In the genomic region with DNA sequence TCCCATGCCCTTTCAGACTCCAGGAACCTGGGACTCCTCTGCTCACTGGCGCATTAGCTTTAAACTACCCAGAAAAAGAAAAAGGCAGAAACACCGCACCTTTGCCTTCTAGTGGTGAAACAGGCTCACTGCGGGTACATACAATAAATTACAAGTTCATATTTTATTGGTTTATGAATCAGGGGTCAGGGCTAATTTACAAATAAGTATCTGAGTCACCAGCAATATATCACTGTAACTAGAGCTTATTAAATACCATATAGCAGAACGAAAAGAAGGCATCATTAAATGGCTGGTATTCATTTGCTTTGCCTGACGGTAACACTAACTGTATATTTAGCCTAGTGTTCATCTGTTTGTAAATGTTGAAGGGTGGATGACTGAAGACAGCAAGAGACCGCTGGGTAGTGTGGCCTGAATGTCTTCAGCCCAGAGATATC, we compare ENCODE assay signal across 8 cellular contexts. TPM values are rescaled to one million over a fixed set of nuclear protein-coding genes. Genes with fewer than 3 reads are reported as not detected.
A peak's percentile ranks its signal among the peaks of the same experiment; 100 is the strongest.
DNase-seq lines count a peak whose midpoint lies in the region; ATAC-seq, FAIRE-seq and TF ChIP-seq lines count a peak whose summit lies in the region.

No MANE protein-coding gene starts in this region.

- TF ChIP-seq CTCF in GM20000 (IDR thresholded peaks at IDR 0.05; ENCODE audit: extremely low read depth, missing control alignments) (peak; percentile 21), keratinocyte (optimal IDR thresholded peaks at IDR 0.05 in 1 of 3, IDR thresholded peaks at IDR 0.05 in 1 of 3, conservative IDR thresholded peaks at IDR 0.05 in 1 of 3; ENCODE audit: extremely low read depth in 1 of 3, insufficient read depth in 2 of 3, low read length in 3 of 3) (peak; percentile 52 to 87 (median 60))

- H2AFZ ChIP-seq in keratinocyte (ENCODE audit: control insufficient read depth, low read length): no peak overlapping the region

- peak overlapping the region; percentile 30 for H3K4me2 ChIP-seq in keratinocyte (ENCODE audit: control insufficient read depth, extremely low read depth, insufficient read depth, low read depth, low read length)

- H3K27ac ChIP-seq in keratinocyte (ENCODE audit: control insufficient read depth, insufficient read depth, low read length): no peak overlapping the region

- dilution Hi-C loops in keratinocyte (cut with MboI; ENCODE audit: extremely low pct_ligation_motif_present, low sequenced_read_pairs): no loop called here

- peak; percentile 45 for DNase-seq in COR-L47 (lab: John Stamatoyannopoulos, UW)
- DNase-seq in GM20000 (ENCODE audit: low spot score): peak; percentile 56
- DNase-seq in NCI-H748 (lab: John Stamatoyannopoulos, UW; ENCODE audit: unreplicated experiment): peak; percentile 59
- DNase-seq in amniotic stem cell (lab: John Stamatoyannopoulos, UW): peak; percentile 18
- peak; percentile 25 for DNase-seq in keratinocyte (ENCODE audit: low read depth, low spot score)
- peak; percentile 41 for DNase-seq in stimulated activated CD8-positive, alpha-beta memory T cell treated with anti-CD3 and anti-CD28 coated beads, Interleukin-4, amount 100 ng/mL, for 48 hours
- no peak for DNase-seq in GOT3 (lab: John Stamatoyannopoulos, UW)

- peak; percentile 13 for FAIRE-seq in keratinocyte (lab: Jason Lieb, UNC)

- no peaks in the 10 kb centered on the region for H3K79me2 ChIP-seq in keratinocyte (ENCODE audit: control insufficient read depth, insufficient read depth, low read length)

- H3K4me1 ChIP-seq in keratinocyte (ENCODE audit: control insufficient read depth, extremely low read depth, insufficient read depth, low read length): peaks cover 19% of the 10 kb centered on the region

- no peak for ATAC-seq in GM18517 (IDR thresholded peaks at IDR 0.05; ENCODE audit: unreplicated experiment)

- no peaks in the 10 kb centered on the region for H4K20me1 ChIP-seq in keratinocyte (ENCODE audit: control insufficient read depth, extremely low read depth, insufficient read depth, low read length)

- no peak overlapping the region for H3K9ac ChIP-seq in keratinocyte (ENCODE audit: control insufficient read depth, extremely low read depth, insufficient read depth, low read length)

- no peaks in the 10 kb centered on the region for H3K9me1 ChIP-seq in keratinocyte (ENCODE audit: control insufficient read depth, extremely low read depth, insufficient read depth, low read length)

- H3K27me3 ChIP-seq in keratinocyte (ENCODE audit: control insufficient read depth, extremely low read depth, insufficient read depth, low read length): no peaks in the 10 kb centered on the region

- H3K4me3 ChIP-seq in keratinocyte (ENCODE audit: control insufficient read depth in 2 of 3, extremely low read depth in 1 of 3, insufficient read depth in 2 of 3, low read depth in 1 of 3, low read length in 3 of 3): no peak overlapping the region

- no peaks in the 10 kb centered on the region for H3K9me3 ChIP-seq in keratinocyte (ENCODE audit: control insufficient read depth, low read depth, low read length)

- H3K36me3 ChIP-seq in keratinocyte (ENCODE audit: control insufficient read depth in 2 of 2, extremely low read depth in 1 of 2, insufficient read depth in 2 of 2, low read length in 2 of 2): no peaks in the 10 kb centered on the region

RNA-seq across cellular contexts. Expression of a gene that starts 26.9 kb away (rescaled TPM):
- 19.5 to 31.5 TPM (median 28.2 TPM) in 3 replicates for polyA plus RNA-seq in keratinocyte
- 23.4 TPM for polyA plus RNA-seq in keratinocyte (2011; ENCODE audit: low read depth)
- polyA plus RNA-seq in keratinocyte (2011; cell fraction: cytosol; rRNA removed): 21.8 and 29.0 TPM in 2 replicates
- polyA plus RNA-seq in keratinocyte (2011; cell fraction: nucleus; rRNA removed): 26.7 and 27.7 TPM in 2 replicates
- polyA plus RNA-seq in keratinocyte (2012; ENCODE audit: low replicate concordance): 20.2 and 24.2 TPM in 2 replicates
- polyA minus RNA-seq in keratinocyte: 31.0 to 47.4 TPM (median 32.8 TPM) in 3 replicates
- polyA minus RNA-seq in keratinocyte (2011; cell fraction: cytosol; rRNA and poly(A)+ RNA removed): 27.8 TPM
- polyA minus RNA-seq in keratinocyte (2011; cell fraction: nucleus; rRNA and poly(A)+ RNA removed): 16.8 and 48.4 TPM in 2 replicates
